Comparison of ENCODE assay signal across 22 cellular contexts in genomic region chr18:40708726-40709125, GRCh38.
"Had no signal": no experiment of that assay in that cellular context is flagged by ENCODE, and none has a peak within 500 bp of the region (broad histone marks: within the 10 kb centered on the region; RNA-seq: fewer than 3 reads in every experiment).

No MANE protein-coding gene starts in this region.

- ATAC-seq: activated CD4-positive, CD25-positive, alpha-beta regulatory T cell treated with anti-CD3 and anti-CD28 coated beads, Interleukin-2, amount 50 U/mL, for 24 hours; activated T-cell treated with anti-CD3 and anti-CD28 coated beads, Interleukin-2, amount 50 U/mL, for 4 hours; left lobe of liver; sciatic nerve; stimulated activated naive CD8-positive, alpha-beta T cell treated with anti-CD3 and anti-CD28 coated beads, Interleukin-15, amount 100 ng/mL, for 72 hours had no signal

- H3K4me2 ChIP-seq: smooth muscle cell had no signal

- DNase-seq: activated CD4-positive, alpha-beta T cell treated with anti-CD3 and anti-CD28 coated beads, Interleukin-2, amount 50 U/mL, for 1 hour; activated CD8-positive, alpha-beta memory T cell treated with anti-CD3 and anti-CD28 coated beads, Interleukin-2, amount 50 U/mL, for 4 hours; activated naive CD4-positive, alpha-beta T cell treated with anti-CD3 and anti-CD28 coated beads for 36 hours; activated T-cell treated with anti-CD3 and anti-CD28 coated beads, Interleukin-2, amount 50 U/mL, for 4 hours; anterior cingulate cortex; cerebellar nuclear complex; dermis blood vessel endothelial cell; foreskin melanocyte; glutamatergic neuron; hippocampal formation; kidney; midbrain; nephron progenitor cell; nucleus accumbens; stimulated activated CD4-positive, alpha-beta T cell treated with anti-CD3 and anti-CD28 coated beads, Interleukin-4, amount 100 ng/mL, for 1 hour; stimulated activated naive CD8-positive, alpha-beta T cell treated with anti-CD3 and anti-CD28 coated beads, Interleukin-15, amount 100 ng/mL, for 72 hours; T-helper 9 cell had no signal

- H3K4me3 ChIP-seq: lung, smooth muscle cell had no signal

- FAIRE-seq: kidney had no signal
